ENCODE assay signal across 1 cellular context in genomic region chr14:81303258-81303935, GRCh38.
TF ChIP-seq lines count a peak whose summit lies in the region.

No MANE protein-coding gene starts in this region.

TF ChIP-seq in K562, 482 proteins besides CTCF, POLR2A, EP300 and RAD21 (continued from another document):
- peak; percentile 40 for TF ChIP-seq TCF3 (CRISPR knock-in tag; IDR thresholded peaks at IDR 0.05)
- no peak for TF ChIP-seq PHF8 (IDR thresholded peaks at IDR 0.05; ENCODE audit: borderline replicate concordance, low read length)
- TF ChIP-seq, protein P1, sequence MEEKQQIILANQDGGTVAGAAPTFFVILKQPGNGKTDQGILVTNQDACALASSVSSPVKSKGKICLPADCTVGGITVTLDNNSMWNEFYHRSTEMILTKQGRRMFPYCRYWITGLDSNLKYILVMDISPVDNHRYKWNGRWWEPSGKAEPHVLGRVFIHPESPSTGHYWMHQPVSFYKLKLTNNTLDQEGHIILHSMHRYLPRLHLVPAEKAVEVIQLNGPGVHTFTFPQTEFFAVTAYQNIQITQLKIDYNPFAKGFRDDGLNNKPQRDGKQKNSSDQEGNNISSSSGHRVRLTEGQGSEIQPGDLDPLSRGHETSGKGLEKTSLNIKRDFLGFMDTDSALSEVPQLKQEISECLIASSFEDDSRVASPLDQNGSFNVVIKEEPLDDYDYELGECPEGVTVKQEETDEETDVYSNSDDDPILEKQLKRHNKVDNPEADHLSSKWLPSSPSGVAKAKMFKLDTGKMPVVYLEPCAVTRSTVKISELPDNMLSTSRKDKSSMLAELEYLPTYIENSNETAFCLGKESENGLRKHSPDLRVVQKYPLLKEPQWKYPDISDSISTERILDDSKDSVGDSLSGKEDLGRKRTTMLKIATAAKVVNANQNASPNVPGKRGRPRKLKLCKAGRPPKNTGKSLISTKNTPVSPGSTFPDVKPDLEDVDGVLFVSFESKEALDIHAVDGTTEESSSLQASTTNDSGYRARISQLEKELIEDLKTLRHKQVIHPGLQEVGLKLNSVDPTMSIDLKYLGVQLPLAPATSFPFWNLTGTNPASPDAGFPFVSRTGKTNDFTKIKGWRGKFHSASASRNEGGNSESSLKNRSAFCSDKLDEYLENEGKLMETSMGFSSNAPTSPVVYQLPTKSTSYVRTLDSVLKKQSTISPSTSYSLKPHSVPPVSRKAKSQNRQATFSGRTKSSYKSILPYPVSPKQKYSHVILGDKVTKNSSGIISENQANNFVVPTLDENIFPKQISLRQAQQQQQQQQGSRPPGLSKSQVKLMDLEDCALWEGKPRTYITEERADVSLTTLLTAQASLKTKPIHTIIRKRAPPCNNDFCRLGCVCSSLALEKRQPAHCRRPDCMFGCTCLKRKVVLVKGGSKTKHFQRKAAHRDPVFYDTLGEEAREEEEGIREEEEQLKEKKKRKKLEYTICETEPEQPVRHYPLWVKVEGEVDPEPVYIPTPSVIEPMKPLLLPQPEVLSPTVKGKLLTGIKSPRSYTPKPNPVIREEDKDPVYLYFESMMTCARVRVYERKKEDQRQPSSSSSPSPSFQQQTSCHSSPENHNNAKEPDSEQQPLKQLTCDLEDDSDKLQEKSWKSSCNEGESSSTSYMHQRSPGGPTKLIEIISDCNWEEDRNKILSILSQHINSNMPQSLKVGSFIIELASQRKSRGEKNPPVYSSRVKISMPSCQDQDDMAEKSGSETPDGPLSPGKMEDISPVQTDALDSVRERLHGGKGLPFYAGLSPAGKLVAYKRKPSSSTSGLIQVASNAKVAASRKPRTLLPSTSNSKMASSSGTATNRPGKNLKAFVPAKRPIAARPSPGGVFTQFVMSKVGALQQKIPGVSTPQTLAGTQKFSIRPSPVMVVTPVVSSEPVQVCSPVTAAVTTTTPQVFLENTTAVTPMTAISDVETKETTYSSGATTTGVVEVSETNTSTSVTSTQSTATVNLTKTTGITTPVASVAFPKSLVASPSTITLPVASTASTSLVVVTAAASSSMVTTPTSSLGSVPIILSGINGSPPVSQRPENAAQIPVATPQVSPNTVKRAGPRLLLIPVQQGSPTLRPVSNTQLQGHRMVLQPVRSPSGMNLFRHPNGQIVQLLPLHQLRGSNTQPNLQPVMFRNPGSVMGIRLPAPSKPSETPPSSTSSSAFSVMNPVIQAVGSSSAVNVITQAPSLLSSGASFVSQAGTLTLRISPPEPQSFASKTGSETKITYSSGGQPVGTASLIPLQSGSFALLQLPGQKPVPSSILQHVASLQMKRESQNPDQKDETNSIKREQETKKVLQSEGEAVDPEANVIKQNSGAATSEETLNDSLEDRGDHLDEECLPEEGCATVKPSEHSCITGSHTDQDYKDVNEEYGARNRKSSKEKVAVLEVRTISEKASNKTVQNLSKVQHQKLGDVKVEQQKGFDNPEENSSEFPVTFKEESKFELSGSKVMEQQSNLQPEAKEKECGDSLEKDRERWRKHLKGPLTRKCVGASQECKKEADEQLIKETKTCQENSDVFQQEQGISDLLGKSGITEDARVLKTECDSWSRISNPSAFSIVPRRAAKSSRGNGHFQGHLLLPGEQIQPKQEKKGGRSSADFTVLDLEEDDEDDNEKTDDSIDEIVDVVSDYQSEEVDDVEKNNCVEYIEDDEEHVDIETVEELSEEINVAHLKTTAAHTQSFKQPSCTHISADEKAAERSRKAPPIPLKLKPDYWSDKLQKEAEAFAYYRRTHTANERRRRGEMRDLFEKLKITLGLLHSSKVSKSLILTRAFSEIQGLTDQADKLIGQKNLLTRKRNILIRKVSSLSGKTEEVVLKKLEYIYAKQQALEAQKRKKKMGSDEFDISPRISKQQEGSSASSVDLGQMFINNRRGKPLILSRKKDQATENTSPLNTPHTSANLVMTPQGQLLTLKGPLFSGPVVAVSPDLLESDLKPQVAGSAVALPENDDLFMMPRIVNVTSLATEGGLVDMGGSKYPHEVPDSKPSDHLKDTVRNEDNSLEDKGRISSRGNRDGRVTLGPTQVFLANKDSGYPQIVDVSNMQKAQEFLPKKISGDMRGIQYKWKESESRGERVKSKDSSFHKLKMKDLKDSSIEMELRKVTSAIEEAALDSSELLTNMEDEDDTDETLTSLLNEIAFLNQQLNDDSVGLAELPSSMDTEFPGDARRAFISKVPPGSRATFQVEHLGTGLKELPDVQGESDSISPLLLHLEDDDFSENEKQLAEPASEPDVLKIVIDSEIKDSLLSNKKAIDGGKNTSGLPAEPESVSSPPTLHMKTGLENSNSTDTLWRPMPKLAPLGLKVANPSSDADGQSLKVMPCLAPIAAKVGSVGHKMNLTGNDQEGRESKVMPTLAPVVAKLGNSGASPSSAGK (IDR thresholded peaks at IDR 0.05) = no peak
- TF ChIP-seq MNT (conservative IDR thresholded peaks at IDR 0.05) = peak; percentile 42 to 66; a peak in 3 of 4 replicates
